In the genomic region with DNA sequence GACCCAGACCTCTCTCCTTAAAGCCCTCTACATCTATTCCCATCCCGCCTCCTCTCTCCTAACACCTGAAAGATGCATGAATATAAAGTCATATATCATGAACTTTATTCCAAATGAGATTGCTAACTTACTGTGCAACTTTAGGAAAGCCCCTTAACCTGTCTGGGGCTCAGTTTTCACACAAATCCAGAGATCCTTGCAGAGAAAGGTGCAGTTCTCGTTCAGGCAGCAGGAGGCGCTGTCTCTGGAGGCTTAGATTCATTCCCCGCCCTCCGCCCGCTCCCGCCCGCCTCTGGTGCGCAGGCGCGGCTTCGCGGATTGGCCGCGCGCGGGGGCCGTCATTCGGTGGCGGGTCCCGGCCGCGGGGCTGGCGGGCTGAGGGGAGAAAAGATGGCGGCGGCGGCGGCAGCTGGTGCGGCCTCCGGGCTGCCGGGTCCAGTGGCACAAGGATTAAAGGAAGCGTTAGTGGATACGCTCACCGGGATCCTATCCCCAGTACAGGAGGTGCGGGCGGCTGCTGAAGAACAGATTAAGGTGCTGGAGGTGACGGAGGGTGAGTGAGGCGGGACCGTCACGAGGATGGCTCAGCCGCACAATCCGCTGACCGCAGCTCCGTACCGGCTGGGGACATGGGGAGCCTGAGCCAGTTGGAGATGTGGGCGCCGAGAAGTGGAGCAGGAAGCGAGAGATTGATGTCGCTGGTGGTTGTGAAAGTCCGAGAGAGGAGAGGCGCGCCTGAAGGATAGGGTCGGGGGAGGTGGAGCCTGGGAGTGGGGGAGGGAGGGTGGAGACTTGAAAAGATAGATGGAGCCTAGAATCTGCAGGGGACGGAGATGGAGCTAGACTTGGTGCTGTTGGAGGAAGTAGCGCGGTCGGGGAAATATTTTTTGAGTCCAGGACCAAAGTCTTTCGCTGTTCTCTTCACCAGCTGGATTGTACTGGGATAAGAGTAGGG, we compare ENCODE assay signal across 8 cellular contexts. TPM values are rescaled to one million over a fixed set of nuclear protein-coding genes. Genes with fewer than 3 reads are reported as not detected.
DNase-seq lines count a peak whose midpoint lies in the region; ATAC-seq and TF ChIP-seq lines count a peak whose summit lies in the region.

A gene (plus strand): TSS at position 338 of the 955 bp plus-strand sequence. CDS start 53 bp downstream, at position 391.

- H3K27me3 Mint-ChIP-seq in IgD-negative memory B cell, result no peaks in the 10 kb centered on the region

- H3K4me1 Mint-ChIP-seq in IgD-negative memory B cell, result peaks cover 20 to 33% (median 29%) of the 10 kb centered on the region in 3 donors

- no peaks in the 10 kb centered on the region for H3K36me3 ChIP-seq in mucosa of descending colon (ENCODE audit: low read depth)

- H3K4me1 ChIP-seq in mucosa of descending colon (ENCODE audit: low read depth), result peaks cover 21% of the 10 kb centered on the region

- H3K9me3 Mint-ChIP-seq in IgD-negative memory B cell, result no peaks in the 10 kb centered on the region

- H3K9me3 ChIP-seq in mucosa of descending colon, result no peaks in the 10 kb centered on the region

- H3K4me3 ChIP-seq in mucosa of descending colon, result peak within 1 kb of the TSS; percentile 88

- ATAC-seq in GM21528 (IDR thresholded peaks at IDR 0.05; ENCODE audit: low FRiP score, unreplicated experiment) (peak; percentile 80), mucosa of descending colon (peak; percentile 100)

- H3K27ac Mint-ChIP-seq in IgD-negative memory B cell, result peak within 1 kb of the TSS; percentile 92 to 99 (median 94)

- no peaks in the 10 kb centered on the region for H3K36me3 Mint-ChIP-seq in IgD-negative memory B cell

- peak within 1 kb of the TSS; percentile 63 for H3K27ac ChIP-seq in epithelial cell of prostate

- peak; percentile 97 for TF ChIP-seq CTCF in mucosa of descending colon (IDR thresholded peaks at IDR 0.05)

- peak; percentile 94 for DNase-seq in DMS153 (lab: John Stamatoyannopoulos, UW)
- DNase-seq in OCI-M2 (lab: John Stamatoyannopoulos, UW; ENCODE audit: unreplicated experiment), result peak; percentile 27
- peak; percentile 93 for DNase-seq in activated T-cell treated with anti-CD3 and anti-CD28 coated beads for 4 hours
- peak; percentile 44 for DNase-seq in epithelial cell of prostate (ENCODE audit: low read depth, low spot score)
- DNase-seq in mucosa of descending colon, result peak; percentile 93 to 97 (median 96)
- peak; percentile 88 for DNase-seq in stimulated activated CD8-positive, alpha-beta memory T cell treated with anti-CD3 and anti-CD28 coated beads, Interleukin-4, amount 100 ng/mL, for 1 hour (ENCODE audit: low read depth in 2 of 2, low spot score in 1 of 2)

- H3K4me3 Mint-ChIP-seq in IgD-negative memory B cell, result peak within 1 kb of the TSS; percentile 88 to 99 (median 97)

- intact Hi-C loops in mucosa of descending colon (cut with DNase I, micrococcal nuclease), result no loop called here

RNA-seq across cellular contexts. Expression of the gene that starts here (rescaled TPM):
- polyA plus RNA-seq in IgD-negative memory B cell, result 26.8 TPM
- total RNA-seq in mucosa of descending colon, result 10 to 100 TPM; 25.9 to 33.9 (median 28.4) TPM

Comparison
In these comparisons a context has a peak if more than half of its experiments do, and no peak if none do; other contexts are left out.
1. Peak in every context shown above with its lines: DNase-seq, ATAC-seq, H3K4me3 ChIP-seq and H3K27ac ChIP-seq.
2. DNase-seq: peak in every context shown above with its lines; median percentile 96 in mucosa of descending colon; 94 in DMS153; 93 in activated T-cell treated with anti-CD3 and anti-CD28 coated beads for 4 hours; 88 in stimulated activated CD8-positive, alpha-beta memory T cell treated with anti-CD3 and anti-CD28 coated beads, Interleukin-4, amount 100 ng/mL, for 1 hour; 44 in epithelial cell of prostate; 27 in OCI-M2.